29 cellular contexts compared by ENCODE assay signal in genomic region chr5:121737120-121737519, GRCh38.
"Had no signal": no experiment of that assay in that cellular context is flagged by ENCODE, and none has a peak within 500 bp of the region (broad histone marks: within the 10 kb centered on the region; RNA-seq: fewer than 3 reads in every experiment).

No MANE protein-coding gene starts in this region.

- DNase-seq: activated CD4-positive, alpha-beta memory T cell treated with anti-CD3 and anti-CD28 coated beads for 36 hours; activated CD4-positive, alpha-beta T cell treated with anti-CD3 and anti-CD28 coated beads, Interleukin-2, amount 10 ng/mL, durations not matched to agents 7 days and 5 days; activated CD4-positive, CD25-positive, alpha-beta regulatory T cell; activated CD8-positive, alpha-beta memory T cell treated with anti-CD3 and anti-CD28 coated beads for 24 hours; activated gamma-delta T cell; activated naive CD4-positive, alpha-beta T cell treated with anti-CD3 and anti-CD28 coated beads, Interleukin-2, amount 10 ng/mL, durations not matched to agents 7 days and 5 days; activated naive CD8-positive, alpha-beta T cell treated with anti-CD3 and anti-CD28 coated beads for 36 hours; activated T-cell treated with anti-CD3 and anti-CD28 coated beads for 4 hours; activated T-cell treated with anti-CD3 and anti-CD28 coated beads, Interleukin-2, amount 50 U/mL, for 48 hours; anterior cingulate cortex; caudate nucleus; Kasumi-1; KBM-7; MG63; MV-4-11; NCI-H1092 treated with DMSO at 0.1 percent for 48 hours; NCI-H1417 treated with DMSO at 0.1 percent for 48 hours; NCI-H1694; NCI-H2029; NCI-H2107; NCI-H2171 treated with DMSO at 0.1 percent for 48 hours; NCI-H226; NCI-H526; NCI-H82; SHP77 treated with DMSO at 0.1 percent for 48 hours; T-helper 1 cell had no signal

- FAIRE-seq: RCC 7860 had no signal

- H3K27me3 ChIP-seq: MG63 had no signal

- H3K27ac ChIP-seq: VCaP had no signal

- ATAC-seq: activated T-helper 17 cell treated with anti-CD3 and anti-CD28 coated beads, Interleukin-2, amount 50 U/mL, for 72 hours had no signal

- H3K4me3 ChIP-seq: MG63 had no signal

- H3K36me3 ChIP-seq: MG63 had no signal

- H3K9me3 ChIP-seq: MG63 had no signal
